In genomic region chr13:74287672-74288169, GRCh38 we compare ENCODE assay signal across 8 cellular contexts.
DNase-seq lines count a peak whose midpoint lies in the region; ATAC-seq lines count a peak whose summit lies in the region.

No MANE protein-coding gene starts in this region.

- ATAC-seq in HG02623 (IDR thresholded peaks at IDR 0.05; ENCODE audit: unreplicated experiment) (peak; percentile 31), HG02588 (IDR thresholded peaks at IDR 0.05; ENCODE audit: unreplicated experiment) (no peak)

- DNase-seq in DMS79 (lab: John Stamatoyannopoulos, UW) (peak; percentile 85), NCI-H2196 (lab: John Stamatoyannopoulos, UW; ENCODE audit: unreplicated experiment) (peak; percentile 74), dermis blood vessel endothelial cell (peak; percentile 74), medulla oblongata (ENCODE audit: extremely low spot score) (peak; percentile 94)
- DNase-seq in activated CD4-positive, alpha-beta T cell treated with anti-CD3 and anti-CD28 coated beads, Interleukin-2, amount 50 U/mL, for 48 hours = peak; percentile 65 to 73
- DNase-seq in stimulated activated CD4-positive, alpha-beta T cell treated with anti-CD3 and anti-CD28 coated beads, TNF-alpha, amount 100 ng/mL, for 48 hours (ENCODE audit: low read depth in 3 of 3) = peak; percentile 48 to 60 (median 52)
